ENCODE assay signal across 8 cellular contexts in genomic region chr13:111153977-111154332, GRCh38. TPM values are rescaled to one million over a fixed set of nuclear protein-coding genes. Genes with fewer than 3 reads are reported as not detected.
DNase-seq lines count a peak whose midpoint lies in the region; ATAC-seq and TF ChIP-seq lines count a peak whose summit lies in the region.

No MANE protein-coding gene starts in this region.

- H4K91ac ChIP-seq in neuronal stem cell (ENCODE audit: low read depth, low read length, poor library complexity) = no peak overlapping the region

- H3K27ac ChIP-seq in HUES64 (ENCODE audit: low read depth, low read length) (peak overlapping the region; percentile 91), neuronal stem cell (replicated peaks; ENCODE audit: low read length) (peak overlapping the region; percentile 80)

- peaks cover 5% of the 10 kb centered on the region; the same call in 1 of the 2 replicates for H3K27me3 ChIP-seq in HUES64 (ENCODE audit: insufficient read depth, low read length)
- H3K27me3 ChIP-seq in neuronal stem cell (ENCODE audit: control insufficient read depth in 3 of 3, insufficient read depth in 3 of 3, low read depth in 1 of 3, low read length in 3 of 3) = no peaks in the 10 kb centered on the region

- H3K23ac ChIP-seq in neuronal stem cell (ENCODE audit: low read depth, low read length, poor library complexity) = peak overlapping the region; percentile 67

- DNase-seq in activated CD4-positive, alpha-beta T cell treated with anti-CD3 and anti-CD28 coated beads, Interleukin-2, amount 50 U/mL, for 4 hours = peak; percentile 20 to 40
- peak; percentile 33 for DNase-seq in fibroblast of gingiva (ENCODE audit: low read depth)
- DNase-seq in neuronal stem cell (ENCODE audit: low spot score) = no peak
- no peak for DNase-seq in SK-N-DZ (ENCODE audit: low spot score)
- DNase-seq in NCI-H1092 (lab: John Stamatoyannopoulos, UW) = no peak

- H2BK12ac ChIP-seq in neuronal stem cell (ENCODE audit: low read length) = no peak overlapping the region

- peaks cover 10% of the 10 kb centered on the region for H3K36me3 ChIP-seq in HUES64 (ENCODE audit: insufficient read depth, low read length)
- peaks cover 0 to 19% of the 10 kb centered on the region in 2 donors for H3K36me3 ChIP-seq in neuronal stem cell (replicated peaks in 1 of 2; ENCODE audit: control insufficient read depth in 2 of 2, insufficient read depth in 2 of 2, low read length in 2 of 2)

- peak overlapping the region; percentile 78 for H2BK5ac ChIP-seq in neuronal stem cell (ENCODE audit: low read length)

- peak; percentile 34 for TF ChIP-seq CTCF in GM12873 (IDR thresholded peaks at IDR 0.05; ENCODE audit: insufficient read depth, low read depth, low read length, missing control alignments)

- H3K14ac ChIP-seq in neuronal stem cell (ENCODE audit: low read length) = peak overlapping the region; percentile 63

- H3K9me3 ChIP-seq in HUES64 (ENCODE audit: insufficient read depth, low read depth, low read length) (no peaks in the 10 kb centered on the region), neuronal stem cell (replicated peaks in 1 of 2; ENCODE audit: control insufficient read depth in 2 of 2, insufficient read depth in 1 of 2, low read depth in 1 of 2, low read length in 2 of 2) (no peaks in the 10 kb centered on the region)

- no peak overlapping the region for H3K4ac ChIP-seq in neuronal stem cell (ENCODE audit: low read length)

- H3K4me3 ChIP-seq in HUES64 (ENCODE audit: low read length) = peak overlapping the region; percentile 92
- peak overlapping the region; percentile 91 to 96 for H3K4me3 ChIP-seq in neuronal stem cell (ENCODE audit: low read length in 2 of 2)

- peaks cover 12% of the 10 kb centered on the region for H3K4me1 ChIP-seq in HUES64 (ENCODE audit: insufficient read depth, low read length)
- H3K4me1 ChIP-seq in neuronal stem cell (ENCODE audit: control insufficient read depth in 2 of 2, insufficient read depth in 1 of 2, low read depth in 1 of 2, low read length in 2 of 2) = peaks cover 1 to 4% of the 10 kb centered on the region in 2 donors

- H3K9ac ChIP-seq in HUES64 (ENCODE audit: low read depth, low read length) (peak overlapping the region; percentile 89), neuronal stem cell (ENCODE audit: low read depth, low read length, poor library complexity) (peak overlapping the region; percentile 98)

- H4K8ac ChIP-seq in neuronal stem cell (ENCODE audit: low read depth, low read length) = no peak overlapping the region

- H3K79me1 ChIP-seq in neuronal stem cell (ENCODE audit: low read depth, low read length) = peaks cover 6% of the 10 kb centered on the region

- H3K4me2 ChIP-seq in neuronal stem cell (ENCODE audit: insufficient read depth, low read length, poor library complexity, severe bottlenecking) = peak overlapping the region; percentile 79

- ATAC-seq in GM21529 (IDR thresholded peaks at IDR 0.05; ENCODE audit: unreplicated experiment) = peak; percentile 55

- no peak overlapping the region for H2BK15ac ChIP-seq in neuronal stem cell (ENCODE audit: low read length)

- H2AFZ ChIP-seq in neuronal stem cell (ENCODE audit: low read length) = peak overlapping the region; percentile 94

- H2AK5ac ChIP-seq in neuronal stem cell (ENCODE audit: low read depth, low read length) = peak overlapping the region; percentile 32

- no peak overlapping the region for H2BK120ac ChIP-seq in neuronal stem cell (ENCODE audit: low read depth, low read length)

- WGBS in HUES64 = under 1% methylated on average over 31 of the region's 31 CpGs
- no CpG with 5 or more reads among the region's 31 CpGs for WGBS in neuronal stem cell (ENCODE audit: extremely low coverage in 2 of 2, insufficient read length in 2 of 2, insufficient replicate concordance in 1 of 2), 2 donors

- peak overlapping the region; percentile 91 for H3K18ac ChIP-seq in neuronal stem cell (ENCODE audit: low read length)

RNA-seq across cellular contexts. Expression of gene ARHGEF7, which starts 38.8 kb away (rescaled TPM):
- 34.7 TPM for polyA plus RNA-seq in HUES64 (2013, experiment 1 of 2)
- 36.5 TPM for polyA plus RNA-seq in HUES64 (2013, experiment 2 of 2)
- 43.9 TPM for polyA plus RNA-seq in neuronal stem cell (2013, experiment 1 of 2)
- polyA plus RNA-seq in neuronal stem cell (2013, experiment 2 of 2) = 44.8 TPM
- polyA plus RNA-seq in SK-N-DZ (2014; cell fraction: cytosol; rRNA removed) = 25.8 and 36.0 TPM in 2 replicates
- polyA plus RNA-seq in SK-N-DZ (2014; cell fraction: nucleus; rRNA removed) = 49.1 and 94.3 TPM in 2 replicates

Comparison
In these comparisons a context has a peak if more than half of its experiments do, and no peak if none do; other contexts are left out.
1. DNase-seq: peak in activated CD4-positive, alpha-beta T cell treated with anti-CD3 and anti-CD28 coated beads, Interleukin-2, amount 50 U/mL, for 4 hours (2 of 2) and fibroblast of gingiva (single experiment); none in neuronal stem cell (single experiment), SK-N-DZ (single experiment) and NCI-H1092 (single experiment).